In the genomic region with DNA sequence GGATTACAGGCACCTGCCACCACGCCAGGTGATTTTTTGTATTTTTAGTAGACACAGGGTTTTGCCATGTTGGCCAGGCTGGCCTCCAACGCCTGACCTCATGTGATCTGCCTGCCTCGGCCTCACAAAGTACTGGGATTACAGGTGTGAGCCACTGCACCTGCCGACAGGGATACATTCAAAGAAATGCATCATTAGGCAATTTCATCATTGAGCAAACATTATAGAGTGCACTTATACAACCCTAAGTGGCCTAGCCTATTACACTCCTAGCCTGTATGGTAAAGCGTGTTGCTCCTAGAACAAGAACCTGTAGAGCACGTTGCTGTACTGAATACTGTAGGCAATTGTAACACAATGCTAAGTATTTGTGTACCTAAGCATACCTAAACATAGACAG, we compare ENCODE assay signal across 16 cellular contexts.
"Had no signal": no experiment of that assay in that cellular context is flagged by ENCODE, and none has a peak within 500 bp of the region (broad histone marks: within the 10 kb centered on the region; RNA-seq: fewer than 3 reads in every experiment).

No MANE protein-coding gene starts in this region.

- H3K4me3 ChIP-seq: body of pancreas, coronary artery, gastroesophageal sphincter, left ventricle myocardium inferior had no signal

- H3K27me3 ChIP-seq: body of pancreas, gastroesophageal sphincter had no signal

- H3K9me3 ChIP-seq: body of pancreas, gastroesophageal sphincter, left ventricle myocardium inferior had no signal

- H3K36me3 ChIP-seq: gastroesophageal sphincter, left ventricle myocardium inferior had no signal

- DNase-seq: activated CD4-positive, alpha-beta T cell treated with anti-CD3 and anti-CD28 coated beads, Interleukin-2, amount 50 U/mL, for 48 hours; activated CD8-positive, alpha-beta memory T cell treated with anti-CD3 and anti-CD28 coated beads, Interleukin-2, amount 10 ng/mL, durations not matched to agents 7 days and 5 days; activated effector memory CD4-positive, alpha-beta T cell treated with Interleukin-2 at 50 U/mL for 16 hours; activated T-cell treated with anti-CD3 and anti-CD28 coated beads, Interleukin-2, amount 50 U/mL, for 24 hours; amniotic stem cell; central memory CD4-positive, alpha-beta T cell; effector memory CD4-positive, alpha-beta T cell; left ventricle myocardium inferior; mesendoderm; stimulated activated CD4-positive, alpha-beta T cell treated with anti-CD3 and anti-CD28 coated beads, Interleukin-2, amount 100 ng/mL, for 24 hours; stimulated activated naive B cell treated with anti-CD40 and anti-IgM and Interleukin-4, amounts not matched to agents 10 μg/mL and 1 μg/mL and 100 μg/mL, for 72 hours; trophoblast cell had no signal

- FAIRE-seq: keratinocyte had no signal
